In genomic region chr12:102879144-102879763, GRCh38 we compare ENCODE assay signal across 9 cellular contexts.
DNase-seq lines count a peak whose midpoint lies in the region; ATAC-seq lines count a peak whose summit lies in the region.
"Had no signal": no experiment of that assay in that cellular context is flagged by ENCODE, and none has a peak within 500 bp of the region (broad histone marks: within the 10 kb centered on the region; RNA-seq: fewer than 3 reads in every experiment).

No MANE protein-coding gene starts in this region.

- no peaks in the 10 kb centered on the region for H3K9me3 ChIP-seq in iPS DF 6.9 (ENCODE audit: control insufficient read depth, insufficient read depth, low read length)
- H3K9me3 ChIP-seq: ovary had no signal

- H3K4me1 ChIP-seq in iPS DF 6.9 (ENCODE audit: control insufficient read depth, insufficient read depth, low read length), result peaks cover 2% of the 10 kb centered on the region; the same call in 1 of the 2 replicates

- DNase-seq in COLO668 (lab: John Stamatoyannopoulos, UW; ENCODE audit: unreplicated experiment), result peak; percentile 79
- peak; percentile 46 to 75 for DNase-seq in NCI-H526 (lab: John Stamatoyannopoulos, UW)
- peak; percentile 44 for DNase-seq in amniotic epithelial cell (ENCODE audit: low read depth)
- DNase-seq in iPS DF 6.9 (ENCODE audit: low read depth, low spot score), result peak; percentile 76
- peak; percentile 82 for DNase-seq in superior temporal gyrus (ENCODE audit: extremely low spot score)
- no peak for DNase-seq in NCI-H1048 (lab: John Stamatoyannopoulos, UW)

- no peaks in the 10 kb centered on the region for H3K36me3 ChIP-seq in iPS DF 6.9 (ENCODE audit: control insufficient read depth, insufficient read depth, low read length)
- H3K36me3 ChIP-seq: ovary had no signal

- no peak overlapping the region for H3K27ac ChIP-seq in iPS DF 6.9 (ENCODE audit: low read length)
- H3K27ac ChIP-seq: ovary had no signal

- ATAC-seq in GM18909 (IDR thresholded peaks at IDR 0.05; ENCODE audit: poor library complexity, unreplicated experiment), result peak; percentile 72
- ATAC-seq in HG03571 (IDR thresholded peaks at IDR 0.05; ENCODE audit: unreplicated experiment), result peak; percentile 74

- H3K27me3 ChIP-seq in iPS DF 6.9 (ENCODE audit: control insufficient read depth, insufficient read depth, low read length), result no peaks in the 10 kb centered on the region
- H3K27me3 ChIP-seq: ovary had no signal

- H3K4me3 ChIP-seq in iPS DF 6.9 (ENCODE audit: low read length), result no peak overlapping the region
- H3K4me3 ChIP-seq: ovary had no signal

- no CpG with 5 or more reads among the region's 9 CpGs for WGBS in iPS DF 6.9 (ENCODE audit: insufficient coverage, insufficient read length)
